Comparison of ENCODE assay signal across 9 cellular contexts in genomic region chr6:25136879-25137278, GRCh38.
DNase-seq lines count a peak whose midpoint lies in the region; ATAC-seq and TF ChIP-seq lines count a peak whose summit lies in the region.
"Had no signal": no experiment of that assay in that cellular context is flagged by ENCODE, and none has a peak within 500 bp of the region (broad histone marks: within the 10 kb centered on the region; RNA-seq: fewer than 3 reads in every experiment).

No MANE protein-coding gene starts in this region.

- ATAC-seq in natural killer cell treated with Interleukin-12 subunit alpha and Interleukin-12 subunit beta and Interleukin-15 and Interleukin-18, amount 100 ng/mL, for 72 hours, result peak in 1 of 2 donors; percentile 45
- ATAC-seq in foreskin keratinocyte, result no peak

- H3K4me3 ChIP-seq in Peyer's patch (peak overlapping the region; percentile 27 to 51 (median 44)), duodenal mucosa (ENCODE audit: low read depth in 1 of 2, low read length in 2 of 2) (peak overlapping the region; percentile 44 to 75)

- TF ChIP-seq POLR2A in Peyer's patch (IDR thresholded peaks at IDR 0.05), result no peak

- peak overlapping the region; percentile 44 to 55 for H3K9ac ChIP-seq in duodenal mucosa (ENCODE audit: low read depth in 1 of 2, low read length in 2 of 2)

- H3K27ac ChIP-seq in Peyer's patch (peak overlapping the region; percentile 77 to 87 (median 86)), duodenal mucosa (ENCODE audit: low read depth, low read length) (peak overlapping the region; percentile 35), foreskin keratinocyte (no peak overlapping the region)

- H3K9me3 ChIP-seq in Peyer's patch (no peaks in the 10 kb centered on the region), duodenal mucosa (ENCODE audit: control insufficient read depth in 1 of 2, low read length in 2 of 2) (peaks cover 0 to 13% of the 10 kb centered on the region in 2 donors)

- TF ChIP-seq CTCF in CD14-positive monocyte (IDR thresholded peaks at IDR 0.05) (no peak), Peyer's patch (IDR thresholded peaks at IDR 0.05) (no peak), foreskin keratinocyte (conservative IDR thresholded peaks at IDR 0.05) (no peak)

- peaks cover 42% of the 10 kb centered on the region for H3K4me1 Mint-ChIP-seq in CD14-positive monocyte
- peaks cover 25 to 54% of the 10 kb centered on the region in 2 donors for H3K4me1 Mint-ChIP-seq in natural killer cell treated with Interleukin-12 subunit alpha and Interleukin-12 subunit beta and Interleukin-15 and Interleukin-18, amount 100 ng/mL, for 72 hours (ENCODE audit: low read depth in 2 of 2)

- DNase-seq in CD14-positive monocyte (ENCODE audit: low spot score), result no peak
- DNase-seq in Peyer's patch, result no peak
- no peak for DNase-seq in natural killer cell treated with Interleukin-12 subunit alpha and Interleukin-12 subunit beta and Interleukin-15 and Interleukin-18, amount 100 ng/mL, for 72 hours (ENCODE audit: low spot score)
- DNase-seq in occipital lobe (lab: John Stamatoyannopoulos, UW), result no peak
- DNase-seq in DMS79 treated with DMSO at 0.1 percent for 48 hours (lab: John Stamatoyannopoulos, UW), result no peak
- no peak for DNase-seq in kidney glomerular epithelial cell (lab: John Stamatoyannopoulos, UW)
- DNase-seq in foreskin keratinocyte, result no peak
- DNase-seq: effector CD8-positive, alpha-beta T cell had no signal

- H3K4me1 ChIP-seq in Peyer's patch (peaks cover 0 to 9% (median 0%) of the 10 kb centered on the region in 4 donors), duodenal mucosa (ENCODE audit: control insufficient read depth in 1 of 2, insufficient read depth in 2 of 2, low read length in 2 of 2) (peaks cover 9 to 20% of the 10 kb centered on the region in 2 donors), foreskin keratinocyte (peaks cover 5% of the 10 kb centered on the region)

- peak overlapping the region; percentile 95 to 99 (median 98) for H3K27ac Mint-ChIP-seq in CD14-positive monocyte
- peak overlapping the region; percentile 95 for H3K27ac Mint-ChIP-seq in natural killer cell treated with Interleukin-12 subunit alpha and Interleukin-12 subunit beta and Interleukin-15 and Interleukin-18, amount 100 ng/mL, for 72 hours

- no peaks in the 10 kb centered on the region for H3K27me3 Mint-ChIP-seq in CD14-positive monocyte (ENCODE audit: low read depth in 3 of 3)
- no peaks in the 10 kb centered on the region for H3K27me3 Mint-ChIP-seq in natural killer cell treated with Interleukin-12 subunit alpha and Interleukin-12 subunit beta and Interleukin-15 and Interleukin-18, amount 100 ng/mL, for 72 hours

- intact Hi-C loops in CD14-positive monocyte (cut with micrococcal nuclease), result loop anchor here in 1 of 2 donors (5.0 kb wide), 1 partner anchor 35 kb away; no protein-coding TSS in a partner anchor

- peaks cover 11 to 18% of the 10 kb centered on the region in 2 donors for H3K36me3 Mint-ChIP-seq in CD14-positive monocyte
- peaks cover 40% of the 10 kb centered on the region for H3K36me3 Mint-ChIP-seq in natural killer cell treated with Interleukin-12 subunit alpha and Interleukin-12 subunit beta and Interleukin-15 and Interleukin-18, amount 100 ng/mL, for 72 hours

- H3K4me3 Mint-ChIP-seq in CD14-positive monocyte, result peak overlapping the region; percentile 78 to 95
- H3K4me3 Mint-ChIP-seq in natural killer cell treated with Interleukin-12 subunit alpha and Interleukin-12 subunit beta and Interleukin-15 and Interleukin-18, amount 100 ng/mL, for 72 hours, result peak overlapping the region; percentile 90

- peaks cover 8 to 19% (median 10%) of the 10 kb centered on the region in 7 donors for H3K9me3 Mint-ChIP-seq in CD14-positive monocyte
- no peaks in the 10 kb centered on the region for H3K9me3 Mint-ChIP-seq in natural killer cell treated with Interleukin-12 subunit alpha and Interleukin-12 subunit beta and Interleukin-15 and Interleukin-18, amount 100 ng/mL, for 72 hours

- H3K27me3 ChIP-seq in Peyer's patch (no peaks in the 10 kb centered on the region), duodenal mucosa (ENCODE audit: control insufficient read depth in 1 of 2, insufficient read depth in 2 of 2, low read length in 2 of 2) (no peaks in the 10 kb centered on the region), foreskin keratinocyte (no peaks in the 10 kb centered on the region)

- no peaks in the 10 kb centered on the region for H3K36me3 ChIP-seq in Peyer's patch
- no peaks in the 10 kb centered on the region for H3K36me3 ChIP-seq in duodenal mucosa (ENCODE audit: control insufficient read depth in 1 of 2, insufficient read depth in 2 of 2, low read length in 2 of 2)
